1 cellular context compared by ENCODE assay signal in genomic region chrX:107834273-107835201, GRCh38.
TF ChIP-seq lines count a peak whose summit lies in the region.

No MANE protein-coding gene starts in this region.

TF ChIP-seq in K562, 482 proteins besides CTCF, POLR2A, EP300 and RAD21:
- TF ChIP-seq BRF1 (IDR thresholded peaks at IDR 0.05; ENCODE audit: borderline replicate concordance, extremely low read depth, insufficient read length): no peak
- TF ChIP-seq EWSR1 (IDR thresholded peaks at IDR 0.05; ENCODE audit: borderline replicate concordance, low read depth, partially characterized antibody): no peak
- 0 out of 2 replicates have a peak, but pooled peaks have one; percentile 28 for TF ChIP-seq CEBPB (tag; IDR thresholded peaks at IDR 0.05)
